In the genomic region with DNA sequence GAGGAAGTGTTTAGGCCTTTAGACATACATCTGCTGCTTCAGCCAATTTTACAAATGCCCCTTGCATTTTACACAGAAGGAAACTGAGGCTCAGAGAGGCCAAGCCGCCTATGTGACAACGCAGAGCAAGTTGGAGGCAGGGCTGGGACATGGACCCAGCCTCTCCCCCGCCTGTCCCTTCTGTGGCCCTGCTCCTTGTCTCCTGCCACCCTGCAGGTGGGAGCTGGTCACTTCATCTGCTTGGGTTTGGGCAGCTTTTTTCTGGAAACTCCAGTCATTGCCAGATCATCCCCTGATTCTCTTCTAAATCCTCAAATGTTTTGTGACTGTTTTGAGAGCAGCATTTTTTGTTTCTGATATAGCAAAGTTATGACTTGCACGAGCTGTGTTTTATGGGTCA, we compare ENCODE assay signal across 28 cellular contexts.
DNase-seq lines count a peak whose midpoint lies in the region; ATAC-seq, FAIRE-seq and TF ChIP-seq lines count a peak whose summit lies in the region.
"Had no signal": no experiment of that assay in that cellular context is flagged by ENCODE, and none has a peak within 500 bp of the region (broad histone marks: within the 10 kb centered on the region; RNA-seq: fewer than 3 reads in every experiment).

No MANE protein-coding gene starts in this region.

- H3K36me3 ChIP-seq in HepG2 (replicated peaks in 1 of 2; ENCODE audit: control insufficient read depth in 1 of 2, insufficient read depth in 2 of 2, low read length in 2 of 2) (no peaks in the 10 kb centered on the region), right lobe of liver (no peaks in the 10 kb centered on the region), endodermal cell (ENCODE audit: control insufficient read depth, insufficient read depth, low read length) (no peaks in the 10 kb centered on the region), mesenchymal stem cell (ENCODE audit: control insufficient read depth in 1 of 2, insufficient read depth in 2 of 2, low read depth in 1 of 2, low read length in 2 of 2) (no peaks in the 10 kb centered on the region)
- H3K36me3 ChIP-seq: BLaER1 had no signal

- no peaks in the 10 kb centered on the region for H3K79me1 ChIP-seq in mesenchymal stem cell (replicated peaks; ENCODE audit: low read length, poor library complexity, severe bottlenecking)

- POLR2A ChIA-PET in HepG2 (lab: Yijun Ruan, JAX), result no interaction called here

- no peak overlapping the region for H3K18ac ChIP-seq in mesenchymal stem cell (ENCODE audit: low read depth in 1 of 2, low read length in 2 of 2)

- no peaks in the 10 kb centered on the region for H3K9me3 Mint-ChIP-seq in endodermal cell
- H3K9me3 Mint-ChIP-seq: CD14-positive monocyte had no signal

- FAIRE-seq in HepG2 (lab: Jason Lieb, UNC) (peak; percentile 4), HTR-8/SVneo (lab: Jason Lieb, UNC) (peak; percentile 69)
- FAIRE-seq: A549, GM12878, GM12892, GM18507 had no signal

- no peak overlapping the region for H3K4ac ChIP-seq in mesenchymal stem cell (ENCODE audit: low read depth in 1 of 2, low read length in 2 of 2)

- intact Hi-C loops in HepG2 (cut with micrococcal nuclease; ENCODE audit: unreplicated experiment) (no loop called here), right lobe of liver (cut with DNase I) (no loop called here)

- H3K4me3 ChIP-seq in HepG2 (replicated peaks in 1 of 3; ENCODE audit: insufficient read depth in 1 of 3, low read depth in 2 of 3, low read length in 3 of 3), result no peak overlapping the region
- no peak overlapping the region for H3K4me3 ChIP-seq in right lobe of liver
- no peak overlapping the region for H3K4me3 ChIP-seq in endodermal cell (ENCODE audit: low read length)
- H3K4me3 ChIP-seq in mesenchymal stem cell (ENCODE audit: insufficient read depth in 1 of 2, low read depth in 1 of 2, low read length in 2 of 2), result no peak overlapping the region
- H3K4me3 ChIP-seq in foreskin fibroblast (ENCODE audit: low read depth in 1 of 2, low read length in 2 of 2), result no peak overlapping the region
- H3K4me3 ChIP-seq: A549, BLaER1, GM12878 had no signal

- H4K20me1 ChIP-seq in HepG2 (ENCODE audit: insufficient read depth, low read length), result no peaks in the 10 kb centered on the region; the same call in 1 of the 2 replicates

- H2BK12ac ChIP-seq in mesenchymal stem cell (ENCODE audit: low read length in 2 of 2), result no peak overlapping the region

- no peak overlapping the region for H2BK5ac ChIP-seq in mesenchymal stem cell (ENCODE audit: low read depth, low read length, poor library complexity, severe bottlenecking)

- H3K4me2 ChIP-seq in HepG2 (ENCODE audit: low read depth, low read length) (no peak overlapping the region), mesenchymal stem cell (ENCODE audit: low read length, poor library complexity, severe bottlenecking) (no peak overlapping the region)
- H3K4me2 ChIP-seq: A549, BLaER1 had no signal

- no peak overlapping the region for H3K27ac Mint-ChIP-seq in endodermal cell
- H3K27ac Mint-ChIP-seq: B cell; CD14-positive monocyte; CD4-positive, alpha-beta memory T cell; CD8-positive, alpha-beta memory T cell had no signal

- H3K27ac ChIP-seq in HepG2 (ENCODE audit: extremely low read length, insufficient read depth, low read length), result no peak overlapping the region
- H3K27ac ChIP-seq in right lobe of liver, result no peak overlapping the region
- no peak overlapping the region for H3K27ac ChIP-seq in endodermal cell (ENCODE audit: low read depth, low read length)
- no peak overlapping the region for H3K27ac ChIP-seq in mesenchymal stem cell (ENCODE audit: low read length, poor library complexity, severe bottlenecking)
- H3K27ac ChIP-seq: 22Rv1, A549, BLaER1 had no signal

- no peak overlapping the region for H2BK15ac ChIP-seq in mesenchymal stem cell (ENCODE audit: low read depth, poor library complexity, severe bottlenecking)

- no peaks in the 10 kb centered on the region for H3K79me2 ChIP-seq in HepG2 (ENCODE audit: insufficient read depth, low read length)

- H4K91ac ChIP-seq in mesenchymal stem cell (ENCODE audit: low read length), result no peak overlapping the region

- no peak for DNase-seq in HepG2 (ENCODE audit: low spot score)
- no peak for DNase-seq in right lobe of liver
- DNase-seq in HTR-8/SVneo (ENCODE audit: insufficient read length, low spot score), result no peak
- DNase-seq in endodermal cell, result no peak
- no peak for DNase-seq in mesenchymal stem cell
- DNase-seq in foreskin fibroblast, result no peak
- DNase-seq: AML-193; C1 segment of cervical spinal cord; CD4-positive, alpha-beta memory T cell; CD4-positive, CD25-positive, alpha-beta regulatory T cell; CD8-positive, alpha-beta memory T cell; COR-L47; DMS 273 treated with DMSO at 0.1 percent for 48 hours; DMS153; DMS53; DMS79; DND-41; EL; GDM1 had no signal

- TF ChIP-seq CTCF in HepG2 (CRISPR knock-in tag; IDR thresholded peaks at IDR 0.05) (no peak), right lobe of liver (IDR thresholded peaks at IDR 0.05) (no peak), endodermal cell (conservative IDR thresholded peaks at IDR 0.05) (peak; percentile 54), foreskin fibroblast (IDR thresholded peaks at IDR 0.05; ENCODE audit: low read depth, low read length) (no peak)

- no peak overlapping the region for H3K14ac ChIP-seq in mesenchymal stem cell (ENCODE audit: low read length in 2 of 2)

- CTCF ChIA-PET in HepG2 (lab: Yijun Ruan, JAX; ENCODE audit: low intra/inter-chr PET ratio, low total read pairs), result no interaction called here

- no peaks in the 10 kb centered on the region for H3K9me3 ChIP-seq in HepG2 (ENCODE audit: low read length)
- H3K9me3 ChIP-seq in right lobe of liver, result no peaks in the 10 kb centered on the region
- no peaks in the 10 kb centered on the region for H3K9me3 ChIP-seq in endodermal cell (ENCODE audit: control insufficient read depth, low read length)
- no peaks in the 10 kb centered on the region for H3K9me3 ChIP-seq in mesenchymal stem cell (ENCODE audit: control insufficient read depth, low read length)
- H3K9me3 ChIP-seq: A549, BLaER1 had no signal

- in situ Hi-C loops in HepG2 (cut with HindIII; ENCODE audit: extremely low pct_ligation_motif_present, low pct_unique_long_range_greater_than_20kb), result no loop called here

- no peaks in the 10 kb centered on the region for H3K36me3 Mint-ChIP-seq in endodermal cell (ENCODE audit: low read depth)
- H3K36me3 Mint-ChIP-seq: CD14-positive monocyte; CD4-positive, alpha-beta memory T cell; CD4-positive, CD25-positive, alpha-beta regulatory T cell had no signal

- no peak overlapping the region for H2BK120ac ChIP-seq in mesenchymal stem cell (ENCODE audit: low read depth, low read length)

- H3K9ac ChIP-seq in HepG2 (ENCODE audit: insufficient read depth, low read depth, low read length) (no peak overlapping the region), endodermal cell (ENCODE audit: extremely low read depth, low read length, poor library complexity, severe bottlenecking) (no peak overlapping the region), mesenchymal stem cell (ENCODE audit: low read length) (no peak overlapping the region)
- H3K9ac ChIP-seq: BLaER1 had no signal

- H2AK5ac ChIP-seq in mesenchymal stem cell (ENCODE audit: low read length, severe bottlenecking), result no peak overlapping the region

- no peaks in the 10 kb centered on the region for H3K27me3 Mint-ChIP-seq in endodermal cell (ENCODE audit: insufficient read depth)

- WGBS in HepG2 (ENCODE audit: low lambda C conversion rate), result 36% methylated on average over 4 of the region's 4 CpGs
- 7% methylated on average over 1 of the region's 4 CpGs for WGBS in right lobe of liver (ENCODE audit: insufficient coverage, low coverage, low lambda C conversion rate, missing lambda C conversion rate)
- 82 to 88% methylated on average over 2 to 4 of the region's 4 CpGs for WGBS in endodermal cell (ENCODE audit: insufficient coverage in 1 of 2, insufficient read length in 1 of 2), 2 experiments
- WGBS in mesenchymal stem cell, result 60% methylated on average over 4 of the region's 4 CpGs

- TF ChIP-seq POLR2A in HepG2 (IDR thresholded peaks at IDR 0.05; ENCODE audit: insufficient read depth in 1 of 2, low read depth in 2 of 2, low read length in 2 of 2) (no peak), right lobe of liver (IDR thresholded peaks at IDR 0.05) (no peak)

- ATAC-seq in HepG2 (peak; percentile 46), right lobe of liver (no peak), HG02610 (IDR thresholded peaks at IDR 0.05; ENCODE audit: unreplicated experiment) (no peak)
- ATAC-seq: GM12878 had no signal

- H3K4me1 Mint-ChIP-seq in endodermal cell, result no peaks in the 10 kb centered on the region
- H3K4me1 Mint-ChIP-seq: B cell; CD14-positive monocyte; CD4-positive, CD25-positive, alpha-beta regulatory T cell; CD8-positive, alpha-beta memory T cell had no signal

- no peak for TF ChIP-seq RAD21 in HepG2 (CRISPR knock-in tag; IDR thresholded peaks at IDR 0.05)

- no peaks in the 10 kb centered on the region for H3K4me1 ChIP-seq in HepG2 (ENCODE audit: insufficient read depth, low read length)
- H3K4me1 ChIP-seq in right lobe of liver, result no peaks in the 10 kb centered on the region
- no peaks in the 10 kb centered on the region for H3K4me1 ChIP-seq in endodermal cell (ENCODE audit: control insufficient read depth, insufficient read depth, low read length)
- no peaks in the 10 kb centered on the region for H3K4me1 ChIP-seq in mesenchymal stem cell (ENCODE audit: control insufficient read depth, insufficient read depth, low read depth, low read length)
- H3K4me1 ChIP-seq: A549, BLaER1 had no signal

- no peak overlapping the region for H3K4me3 Mint-ChIP-seq in endodermal cell
- H3K4me3 Mint-ChIP-seq: B cell; CD14-positive monocyte; CD4-positive, alpha-beta memory T cell; CD4-positive, CD25-positive, alpha-beta regulatory T cell; CD8-positive, alpha-beta memory T cell had no signal

- H4K8ac ChIP-seq in mesenchymal stem cell (ENCODE audit: low read length), result no peak overlapping the region

- H3K23ac ChIP-seq in mesenchymal stem cell (ENCODE audit: low read length in 2 of 2), result no peak overlapping the region

- H3K27me3 ChIP-seq in HepG2 (ENCODE audit: control insufficient read depth in 1 of 2, insufficient read depth in 2 of 2, low read length in 2 of 2) (peaks cover 7 to 22% of the 10 kb centered on the region in 2 experiments; a peak in 4 of 5 replicates), right lobe of liver (no peaks in the 10 kb centered on the region), endodermal cell (ENCODE audit: control insufficient read depth, insufficient read depth, low read length, poor library complexity, severe bottlenecking) (no peaks in the 10 kb centered on the region), mesenchymal stem cell (ENCODE audit: control insufficient read depth in 1 of 2, insufficient read depth in 1 of 2, low read length in 2 of 2) (peaks cover 48 to 84% of the 10 kb centered on the region in 2 experiments)
- H3K27me3 ChIP-seq: BLaER1 had no signal

- no TSS peak for BruUV-seq in HepG2 (replicated peaks; lab: Mats Ljungman, UMichigan)

- H2AFZ ChIP-seq in HepG2 (ENCODE audit: low read length) (no peak overlapping the region), mesenchymal stem cell (ENCODE audit: low read depth, low read length) (no peak overlapping the region)

- no peak for TF ChIP-seq EP300 in HepG2 (IDR thresholded peaks at IDR 0.05; ENCODE audit: low read depth in 2 of 2, low read length in 2 of 2)
- TF ChIP-seq EP300 in HepG2 (CRISPR knock-in tag; IDR thresholded peaks at IDR 0.05; ENCODE audit: borderline replicate concordance), result no peak

TF ChIP-seq in HepG2, 621 proteins besides CTCF, POLR2A, EP300 and RAD21 (continues in another document):
- TF ChIP-seq ZNF530 (CRISPR knock-in tag; IDR thresholded peaks at IDR 0.05; ENCODE audit: low read depth), result no peak
